Comparison of ENCODE assay signal across 1 cellular context in the genomic region with DNA sequence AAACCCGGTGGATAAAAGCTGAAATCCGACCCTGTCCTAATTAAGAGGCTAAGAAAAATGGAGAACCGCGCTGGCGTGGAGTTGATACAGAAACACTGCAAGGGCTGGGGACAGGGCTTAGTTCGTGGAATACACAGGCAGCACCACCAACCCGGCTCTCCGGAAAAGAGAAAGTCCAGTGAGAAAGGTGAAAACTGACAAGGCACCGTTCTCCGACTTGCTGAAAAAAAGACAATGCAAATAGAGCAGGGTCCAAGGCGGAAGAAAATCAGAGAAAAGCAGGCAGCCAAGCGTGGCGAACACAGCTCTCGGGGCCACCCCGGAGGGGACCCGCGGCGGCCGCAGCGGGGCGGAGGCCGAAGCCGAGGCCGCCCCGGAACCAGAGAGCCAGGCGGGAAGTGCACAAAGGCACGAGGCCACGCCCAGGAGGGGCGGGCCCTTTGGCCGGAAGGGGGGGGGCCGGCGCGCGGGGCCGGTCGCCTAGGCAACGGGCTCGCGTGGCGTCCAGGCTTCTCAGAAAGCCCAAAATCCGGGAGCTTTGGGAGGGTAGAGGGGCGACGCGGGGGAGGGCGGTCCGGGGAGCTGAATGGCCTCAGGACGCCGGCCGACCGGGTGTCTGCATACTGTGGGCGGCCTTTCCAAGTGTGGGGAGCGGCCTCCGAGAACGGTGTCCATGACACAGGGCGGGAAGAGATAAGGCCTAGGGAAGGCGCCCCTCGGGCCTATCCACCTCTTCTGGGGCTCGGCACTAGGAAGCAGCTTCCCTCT.
TF ChIP-seq lines count a peak whose summit lies in the region.

No MANE protein-coding gene starts in this region.

TF ChIP-seq in WTC11, 78 proteins besides CTCF, POLR2A, EP300 and RAD21 (continued from another document):
- TF ChIP-seq, protein P1, sequence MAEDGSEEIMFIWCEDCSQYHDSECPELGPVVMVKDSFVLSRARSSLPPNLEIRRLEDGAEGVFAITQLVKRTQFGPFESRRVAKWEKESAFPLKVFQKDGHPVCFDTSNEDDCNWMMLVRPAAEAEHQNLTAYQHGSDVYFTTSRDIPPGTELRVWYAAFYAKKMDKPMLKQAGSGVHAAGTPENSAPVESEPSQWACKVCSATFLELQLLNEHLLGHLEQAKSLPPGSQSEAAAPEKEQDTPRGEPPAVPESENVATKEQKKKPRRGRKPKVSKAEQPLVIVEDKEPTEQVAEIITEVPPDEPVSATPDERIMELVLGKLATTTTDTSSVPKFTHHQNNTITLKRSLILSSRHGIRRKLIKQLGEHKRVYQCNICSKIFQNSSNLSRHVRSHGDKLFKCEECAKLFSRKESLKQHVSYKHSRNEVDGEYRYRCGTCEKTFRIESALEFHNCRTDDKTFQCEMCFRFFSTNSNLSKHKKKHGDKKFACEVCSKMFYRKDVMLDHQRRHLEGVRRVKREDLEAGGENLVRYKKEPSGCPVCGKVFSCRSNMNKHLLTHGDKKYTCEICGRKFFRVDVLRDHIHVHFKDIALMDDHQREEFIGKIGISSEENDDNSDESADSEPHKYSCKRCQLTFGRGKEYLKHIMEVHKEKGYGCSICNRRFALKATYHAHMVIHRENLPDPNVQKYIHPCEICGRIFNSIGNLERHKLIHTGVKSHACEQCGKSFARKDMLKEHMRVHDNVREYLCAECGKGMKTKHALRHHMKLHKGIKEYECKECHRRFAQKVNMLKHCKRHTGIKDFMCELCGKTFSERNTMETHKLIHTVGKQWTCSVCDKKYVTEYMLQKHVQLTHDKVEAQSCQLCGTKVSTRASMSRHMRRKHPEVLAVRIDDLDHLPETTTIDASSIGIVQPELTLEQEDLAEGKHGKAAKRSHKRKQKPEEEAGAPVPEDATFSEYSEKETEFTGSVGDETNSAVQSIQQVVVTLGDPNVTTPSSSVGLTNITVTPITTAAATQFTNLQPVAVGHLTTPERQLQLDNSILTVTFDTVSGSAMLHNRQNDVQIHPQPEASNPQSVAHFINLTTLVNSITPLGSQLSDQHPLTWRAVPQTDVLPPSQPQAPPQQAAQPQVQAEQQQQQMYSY (CRISPR knock-in tag; IDR thresholded peaks at IDR 0.05): 0 out of 2 replicates have a peak, but pooled peaks have one; percentile 5
- 0 out of 2 replicates have a peak, but pooled peaks have one; percentile 46 for TF ChIP-seq ZNF281 (CRISPR knock-in tag; IDR thresholded peaks at IDR 0.05)
- no peak for TF ChIP-seq RORB (CRISPR knock-in tag; IDR thresholded peaks at IDR 0.05)
- TF ChIP-seq, protein P2, sequence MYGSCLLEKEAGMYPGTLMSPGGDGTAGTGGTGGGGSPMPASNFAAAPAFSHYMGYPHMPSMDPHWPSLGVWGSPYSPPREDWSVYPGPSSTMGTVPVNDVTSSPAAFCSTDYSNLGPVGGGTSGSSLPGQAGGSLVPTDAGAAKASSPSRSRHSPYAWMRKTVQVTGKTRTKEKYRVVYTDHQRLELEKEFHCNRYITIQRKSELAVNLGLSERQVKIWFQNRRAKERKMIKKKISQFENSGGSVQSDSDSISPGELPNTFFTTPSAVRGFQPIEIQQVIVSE (CRISPR knock-in tag; IDR thresholded peaks at IDR 0.05; ENCODE audit: borderline replicate concordance): no peak
- peak; percentile 50; the same call in 1 of the 2 replicates for TF ChIP-seq TP53 (CRISPR knock-in tag; IDR thresholded peaks at IDR 0.05)
- no peak for TF ChIP-seq NFYB (CRISPR knock-in tag; conservative IDR thresholded peaks at IDR 0.05; ENCODE audit: low read depth)
- TF ChIP-seq ZNF671 (CRISPR knock-in tag; IDR thresholded peaks at IDR 0.05): no peak
- no peak for TF ChIP-seq IRF2 (CRISPR knock-in tag; IDR thresholded peaks at IDR 0.05; ENCODE audit: borderline replicate concordance, low read depth)
- no peak for TF ChIP-seq JUN (CRISPR knock-in tag; IDR thresholded peaks at IDR 0.05)
- no peak for TF ChIP-seq GABPB1 (CRISPR knock-in tag; IDR thresholded peaks at IDR 0.05)
- no peak for TF ChIP-seq OVOL2 (CRISPR knock-in tag; IDR thresholded peaks at IDR 0.05; ENCODE audit: borderline replicate concordance)
- TF ChIP-seq GRHL2 (CRISPR knock-in tag; IDR thresholded peaks at IDR 0.05; ENCODE audit: insufficient replicate concordance, severe bottlenecking): no peak
- TF ChIP-seq ELF4 (CRISPR knock-in tag; IDR thresholded peaks at IDR 0.05; ENCODE audit: low read depth): no peak
- TF ChIP-seq E2F1 (CRISPR knock-in tag; IDR thresholded peaks at IDR 0.05): 0 out of 2 replicates have a peak, but pooled peaks have one; percentile 33
- TF ChIP-seq TCF7 (CRISPR knock-in tag; IDR thresholded peaks at IDR 0.05; ENCODE audit: low read depth): no peak
- TF ChIP-seq FOXP1 (CRISPR knock-in tag; IDR thresholded peaks at IDR 0.05; ENCODE audit: borderline replicate concordance): peak; percentile 28; the same call in 1 of the 2 replicates
- TF ChIP-seq, protein P3, sequence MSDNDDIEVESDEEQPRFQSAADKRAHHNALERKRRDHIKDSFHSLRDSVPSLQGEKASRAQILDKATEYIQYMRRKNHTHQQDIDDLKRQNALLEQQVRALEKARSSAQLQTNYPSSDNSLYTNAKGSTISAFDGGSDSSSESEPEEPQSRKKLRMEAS (CRISPR knock-in tag; IDR thresholded peaks at IDR 0.05): peak; percentile 70
- no peak for TF ChIP-seq ZNF317 (CRISPR knock-in tag; IDR thresholded peaks at IDR 0.05; ENCODE audit: borderline replicate concordance, low read depth)
- TF ChIP-seq ZNF423 (CRISPR knock-in tag; IDR thresholded peaks at IDR 0.05): peak; percentile 98
- TF ChIP-seq ZNF138 (CRISPR knock-in tag; conservative IDR thresholded peaks at IDR 0.05): no peak
- no peak for TF ChIP-seq JAZF1 (CRISPR knock-in tag; IDR thresholded peaks at IDR 0.05)
- TF ChIP-seq, protein P4, sequence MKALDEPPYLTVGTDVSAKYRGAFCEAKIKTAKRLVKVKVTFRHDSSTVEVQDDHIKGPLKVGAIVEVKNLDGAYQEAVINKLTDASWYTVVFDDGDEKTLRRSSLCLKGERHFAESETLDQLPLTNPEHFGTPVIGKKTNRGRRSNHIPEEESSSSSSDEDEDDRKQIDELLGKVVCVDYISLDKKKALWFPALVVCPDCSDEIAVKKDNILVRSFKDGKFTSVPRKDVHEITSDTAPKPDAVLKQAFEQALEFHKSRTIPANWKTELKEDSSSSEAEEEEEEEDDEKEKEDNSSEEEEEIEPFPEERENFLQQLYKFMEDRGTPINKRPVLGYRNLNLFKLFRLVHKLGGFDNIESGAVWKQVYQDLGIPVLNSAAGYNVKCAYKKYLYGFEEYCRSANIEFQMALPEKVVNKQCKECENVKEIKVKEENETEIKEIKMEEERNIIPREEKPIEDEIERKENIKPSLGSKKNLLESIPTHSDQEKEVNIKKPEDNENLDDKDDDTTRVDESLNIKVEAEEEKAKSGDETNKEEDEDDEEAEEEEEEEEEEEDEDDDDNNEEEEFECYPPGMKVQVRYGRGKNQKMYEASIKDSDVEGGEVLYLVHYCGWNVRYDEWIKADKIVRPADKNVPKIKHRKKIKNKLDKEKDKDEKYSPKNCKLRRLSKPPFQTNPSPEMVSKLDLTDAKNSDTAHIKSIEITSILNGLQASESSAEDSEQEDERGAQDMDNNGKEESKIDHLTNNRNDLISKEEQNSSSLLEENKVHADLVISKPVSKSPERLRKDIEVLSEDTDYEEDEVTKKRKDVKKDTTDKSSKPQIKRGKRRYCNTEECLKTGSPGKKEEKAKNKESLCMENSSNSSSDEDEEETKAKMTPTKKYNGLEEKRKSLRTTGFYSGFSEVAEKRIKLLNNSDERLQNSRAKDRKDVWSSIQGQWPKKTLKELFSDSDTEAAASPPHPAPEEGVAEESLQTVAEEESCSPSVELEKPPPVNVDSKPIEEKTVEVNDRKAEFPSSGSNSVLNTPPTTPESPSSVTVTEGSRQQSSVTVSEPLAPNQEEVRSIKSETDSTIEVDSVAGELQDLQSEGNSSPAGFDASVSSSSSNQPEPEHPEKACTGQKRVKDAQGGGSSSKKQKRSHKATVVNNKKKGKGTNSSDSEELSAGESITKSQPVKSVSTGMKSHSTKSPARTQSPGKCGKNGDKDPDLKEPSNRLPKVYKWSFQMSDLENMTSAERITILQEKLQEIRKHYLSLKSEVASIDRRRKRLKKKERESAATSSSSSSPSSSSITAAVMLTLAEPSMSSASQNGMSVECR (CRISPR knock-in tag; IDR thresholded peaks at IDR 0.05; ENCODE audit: borderline replicate concordance): peak; percentile 86; the same call in 1 of the 2 replicates
- TF ChIP-seq NR3C1 (CRISPR knock-in tag; conservative IDR thresholded peaks at IDR 0.05; ENCODE audit: low read depth): no peak
TF ChIP-seq in WTC11: peak in this region for 13.
